ENCODE assay signal across 22 cellular contexts in genomic region chr12:76190249-76190648, GRCh38.
"Had no signal": no experiment of that assay in that cellular context is flagged by ENCODE, and none has a peak within 500 bp of the region (broad histone marks: within the 10 kb centered on the region; RNA-seq: fewer than 3 reads in every experiment).

No MANE protein-coding gene starts in this region.

- FAIRE-seq: endometrium, small intestine, urothelium cell line had no signal

- H3K4me3 ChIP-seq: coronary artery, gastroesophageal sphincter, left ventricle myocardium inferior, lower lobe of right lung, prostate gland, suprapubic skin, thyroid gland had no signal

- H3K27ac ChIP-seq: coronary artery, gastroesophageal sphincter, left ventricle myocardium inferior, lower lobe of right lung, parathyroid adenoma, prostate gland, suprapubic skin, thyroid gland had no signal

- DNase-seq: central memory CD4-positive, alpha-beta T cell; effector CD8-positive, alpha-beta T cell; hippocampal formation; left ventricle myocardium inferior; lower lobe of right lung; midbrain; occipital lobe; small intestine; stimulated activated CD4-positive, alpha-beta T cell treated with anti-CD3 and anti-CD28 coated beads, Interleukin-12 subunit alpha, Interleukin-12 subunit beta, amount 100 ng/mL, for 4 hours; stimulated activated naive CD8-positive, alpha-beta T cell treated with anti-CD3 and anti-CD28 coated beads, Interleukin-15, Interleukin-2, amounts not matched to agents 100 U/mL and 50 U/mL, for 24 hours; thyroid gland had no signal

- H2AFZ ChIP-seq: parathyroid adenoma had no signal

- H3K4me1 Mint-ChIP-seq: memory B cell had no signal

- H3K4me1 ChIP-seq: gastroesophageal sphincter, left ventricle myocardium inferior, lower lobe of right lung, parathyroid adenoma, prostate gland, suprapubic skin, thyroid gland had no signal

- H3K9me3 ChIP-seq: gastroesophageal sphincter, left ventricle myocardium inferior, lower lobe of right lung, prostate gland, suprapubic skin, thyroid gland had no signal

- H3K79me2 ChIP-seq: parathyroid adenoma had no signal

- ATAC-seq: esophagus mucosa; gastroesophageal sphincter; lower lobe of right lung; natural killer cell treated with Interleukin-12 subunit alpha and Interleukin-12 subunit beta and Interleukin-15 and Interleukin-18, amount 100 ng/mL, for 72 hours; stimulated activated naive CD8-positive, alpha-beta T cell treated with anti-CD3 and anti-CD28 coated beads, Interleukin-15, Interleukin-2, amounts not matched to agents 100 U/mL and 50 U/mL, for 24 hours had no signal

- H3K36me3 Mint-ChIP-seq: memory B cell; natural killer cell treated with Interleukin-12 subunit alpha and Interleukin-12 subunit beta and Interleukin-15 and Interleukin-18, amount 100 ng/mL, for 72 hours; type B pancreatic cell had no signal

- H3K36me3 ChIP-seq: gastroesophageal sphincter, left ventricle myocardium inferior, lower lobe of right lung, prostate gland, suprapubic skin, thyroid gland had no signal

- H3K9me3 Mint-ChIP-seq: memory B cell; natural killer cell treated with Interleukin-12 subunit alpha and Interleukin-12 subunit beta and Interleukin-15 and Interleukin-18, amount 100 ng/mL, for 72 hours; type B pancreatic cell had no signal

- H3K4me3 Mint-ChIP-seq: memory B cell; natural killer cell treated with Interleukin-12 subunit alpha and Interleukin-12 subunit beta and Interleukin-15 and Interleukin-18, amount 100 ng/mL, for 72 hours; type B pancreatic cell had no signal

- H3K27ac Mint-ChIP-seq: memory B cell; natural killer cell treated with Interleukin-12 subunit alpha and Interleukin-12 subunit beta and Interleukin-15 and Interleukin-18, amount 100 ng/mL, for 72 hours; type B pancreatic cell had no signal

- H3K9ac ChIP-seq: parathyroid adenoma had no signal

- H3K27me3 ChIP-seq: gastroesophageal sphincter, suprapubic skin, thyroid gland had no signal
